ENCODE assay signal across 1 cellular context in genomic region chr3:186108941-186109865, GRCh38.
TF ChIP-seq lines count a peak whose summit lies in the region.

TSS of gene ETV5 (minus strand) at chr3:186109089. CDS start at chr3:186105868, 3,221 bp downstream.

TF ChIP-seq in GM12878, 131 proteins besides CTCF, POLR2A, EP300 and RAD21 (continued from another document and continues in another):
- TF ChIP-seq FOS (IDR thresholded peaks at IDR 0.05; ENCODE audit: borderline replicate concordance, extremely low read depth, insufficient read length) (peak; percentile 80), ZZZ3 (IDR thresholded peaks at IDR 0.05; ENCODE audit: control insufficient read depth, insufficient read length, low read depth) (no peak), MYB (IDR thresholded peaks at IDR 0.05; ENCODE audit: borderline replicate concordance, low read depth, low read length) (no peak), NBN (IDR thresholded peaks at IDR 0.05) (0 out of 2 replicates have a peak, but pooled peaks have one; percentile 28), HDAC6 (IDR thresholded peaks at IDR 0.05; ENCODE audit: unreplicated experiment) (no peak), JUND (IDR thresholded peaks at IDR 0.05; ENCODE audit: low read depth, low read length) (no peak), MTA3 (IDR thresholded peaks at IDR 0.05; ENCODE audit: borderline replicate concordance, low read length) (no peak), E2F8 (IDR thresholded peaks at IDR 0.05; ENCODE audit: low read depth, partially characterized antibody) (no peak), SMAD5 (IDR thresholded peaks at IDR 0.05; ENCODE audit: low read depth) (peak; percentile 20; the same call in 1 of the 2 replicates), SKIL (IDR thresholded peaks at IDR 0.05; ENCODE audit: low read depth, poor library complexity, severe bottlenecking) (no peak), ATF7 (IDR thresholded peaks at IDR 0.05; ENCODE audit: low read depth) (no peak), POLR2AphosphoS2 (IDR thresholded peaks at IDR 0.05; ENCODE audit: low read depth, low read length) (no peak), SREBF1 (IDR thresholded peaks at IDR 0.05; ENCODE audit: low read length) (no peak), RUNX3 (IDR thresholded peaks at IDR 0.05; ENCODE audit: low read length) (peak; percentile 52; the same call in 1 of the 2 replicates), ZNF384 (IDR thresholded peaks at IDR 0.05; ENCODE audit: borderline replicate concordance, low read depth, low read length) (peak; percentile 55; the same call in 1 of the 2 replicates), GATAD2B (conservative IDR thresholded peaks at IDR 0.05; ENCODE audit: low read depth) (no peak), PAX8 (IDR thresholded peaks at IDR 0.05) (no peak), KDM1A (IDR thresholded peaks at IDR 0.05; ENCODE audit: borderline replicate concordance) (no peak), ZBTB33 (IDR thresholded peaks at IDR 0.05) (no peak), ZNF24 (IDR thresholded peaks at IDR 0.05) (no peak), TCF7 (IDR thresholded peaks at IDR 0.05; ENCODE audit: borderline replicate concordance) (no peak), IKZF1 (conservative IDR thresholded peaks at IDR 0.05) (peak; percentile 45; the same call in 1 of the 2 replicates), NKRF (conservative IDR thresholded peaks at IDR 0.05) (no peak; the same call in 1 of the 2 replicates), SUZ12 (IDR thresholded peaks at IDR 0.05; ENCODE audit: unreplicated experiment) (no peak), CREM (IDR thresholded peaks at IDR 0.05; ENCODE audit: low read depth) (no peak), NFIC (IDR thresholded peaks at IDR 0.05; ENCODE audit: low read depth, low read length) (0 out of 2 replicates have a peak, but pooled peaks have one; percentile 40), MYC (IDR thresholded peaks at IDR 0.05; ENCODE audit: insufficient read depth, insufficient read length, insufficient replicate concordance, low read length, severe bottlenecking) (no peak), BMI1 (IDR thresholded peaks at IDR 0.05; ENCODE audit: borderline replicate concordance) (no peak), DPF2 (IDR thresholded peaks at IDR 0.05) (peak; percentile 98), SUPT20H (IDR thresholded peaks at IDR 0.05; ENCODE audit: borderline replicate concordance, control insufficient read depth, low read depth, low read length) (no peak)
- TF ChIP-seq, protein P1, sequence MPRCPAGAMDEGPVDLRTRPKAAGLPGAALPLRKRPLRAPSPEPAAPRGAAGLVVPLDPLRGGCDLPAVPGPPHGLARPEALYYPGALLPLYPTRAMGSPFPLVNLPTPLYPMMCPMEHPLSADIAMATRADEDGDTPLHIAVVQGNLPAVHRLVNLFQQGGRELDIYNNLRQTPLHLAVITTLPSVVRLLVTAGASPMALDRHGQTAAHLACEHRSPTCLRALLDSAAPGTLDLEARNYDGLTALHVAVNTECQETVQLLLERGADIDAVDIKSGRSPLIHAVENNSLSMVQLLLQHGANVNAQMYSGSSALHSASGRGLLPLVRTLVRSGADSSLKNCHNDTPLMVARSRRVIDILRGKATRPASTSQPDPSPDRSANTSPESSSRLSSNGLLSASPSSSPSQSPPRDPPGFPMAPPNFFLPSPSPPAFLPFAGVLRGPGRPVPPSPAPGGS (IDR thresholded peaks at IDR 0.05; ENCODE audit: borderline replicate concordance, insufficient read depth, low read depth, low read length, poor library complexity, severe bottlenecking), result no peak
- TF ChIP-seq, protein P2, sequence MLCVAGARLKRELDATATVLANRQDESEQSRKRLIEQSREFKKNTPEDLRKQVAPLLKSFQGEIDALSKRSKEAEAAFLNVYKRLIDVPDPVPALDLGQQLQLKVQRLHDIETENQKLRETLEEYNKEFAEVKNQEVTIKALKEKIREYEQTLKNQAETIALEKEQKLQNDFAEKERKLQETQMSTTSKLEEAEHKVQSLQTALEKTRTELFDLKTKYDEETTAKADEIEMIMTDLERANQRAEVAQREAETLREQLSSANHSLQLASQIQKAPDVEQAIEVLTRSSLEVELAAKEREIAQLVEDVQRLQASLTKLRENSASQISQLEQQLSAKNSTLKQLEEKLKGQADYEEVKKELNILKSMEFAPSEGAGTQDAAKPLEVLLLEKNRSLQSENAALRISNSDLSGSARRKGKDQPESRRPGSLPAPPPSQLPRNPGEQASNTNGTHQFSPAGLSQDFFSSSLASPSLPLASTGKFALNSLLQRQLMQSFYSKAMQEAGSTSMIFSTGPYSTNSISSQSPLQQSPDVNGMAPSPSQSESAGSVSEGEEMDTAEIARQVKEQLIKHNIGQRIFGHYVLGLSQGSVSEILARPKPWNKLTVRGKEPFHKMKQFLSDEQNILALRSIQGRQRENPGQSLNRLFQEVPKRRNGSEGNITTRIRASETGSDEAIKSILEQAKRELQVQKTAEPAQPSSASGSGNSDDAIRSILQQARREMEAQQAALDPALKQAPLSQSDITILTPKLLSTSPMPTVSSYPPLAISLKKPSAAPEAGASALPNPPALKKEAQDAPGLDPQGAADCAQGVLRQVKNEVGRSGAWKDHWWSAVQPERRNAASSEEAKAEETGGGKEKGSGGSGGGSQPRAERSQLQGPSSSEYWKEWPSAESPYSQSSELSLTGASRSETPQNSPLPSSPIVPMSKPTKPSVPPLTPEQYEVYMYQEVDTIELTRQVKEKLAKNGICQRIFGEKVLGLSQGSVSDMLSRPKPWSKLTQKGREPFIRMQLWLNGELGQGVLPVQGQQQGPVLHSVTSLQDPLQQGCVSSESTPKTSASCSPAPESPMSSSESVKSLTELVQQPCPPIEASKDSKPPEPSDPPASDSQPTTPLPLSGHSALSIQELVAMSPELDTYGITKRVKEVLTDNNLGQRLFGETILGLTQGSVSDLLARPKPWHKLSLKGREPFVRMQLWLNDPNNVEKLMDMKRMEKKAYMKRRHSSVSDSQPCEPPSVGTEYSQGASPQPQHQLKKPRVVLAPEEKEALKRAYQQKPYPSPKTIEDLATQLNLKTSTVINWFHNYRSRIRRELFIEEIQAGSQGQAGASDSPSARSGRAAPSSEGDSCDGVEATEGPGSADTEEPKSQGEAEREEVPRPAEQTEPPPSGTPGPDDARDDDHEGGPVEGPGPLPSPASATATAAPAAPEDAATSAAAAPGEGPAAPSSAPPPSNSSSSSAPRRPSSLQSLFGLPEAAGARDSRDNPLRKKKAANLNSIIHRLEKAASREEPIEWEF (IDR thresholded peaks at IDR 0.05; ENCODE audit: insufficient replicate concordance, low read depth, low read length), result no peak
- TF ChIP-seq, protein P3, sequence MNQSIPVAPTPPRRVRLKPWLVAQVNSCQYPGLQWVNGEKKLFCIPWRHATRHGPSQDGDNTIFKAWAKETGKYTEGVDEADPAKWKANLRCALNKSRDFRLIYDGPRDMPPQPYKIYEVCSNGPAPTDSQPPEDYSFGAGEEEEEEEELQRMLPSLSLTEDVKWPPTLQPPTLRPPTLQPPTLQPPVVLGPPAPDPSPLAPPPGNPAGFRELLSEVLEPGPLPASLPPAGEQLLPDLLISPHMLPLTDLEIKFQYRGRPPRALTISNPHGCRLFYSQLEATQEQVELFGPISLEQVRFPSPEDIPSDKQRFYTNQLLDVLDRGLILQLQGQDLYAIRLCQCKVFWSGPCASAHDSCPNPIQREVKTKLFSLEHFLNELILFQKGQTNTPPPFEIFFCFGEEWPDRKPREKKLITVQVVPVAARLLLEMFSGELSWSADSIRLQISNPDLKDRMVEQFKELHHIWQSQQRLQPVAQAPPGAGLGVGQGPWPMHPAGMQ (IDR thresholded peaks at IDR 0.05; ENCODE audit: borderline replicate concordance), result no peak
- TF ChIP-seq, protein P4, sequence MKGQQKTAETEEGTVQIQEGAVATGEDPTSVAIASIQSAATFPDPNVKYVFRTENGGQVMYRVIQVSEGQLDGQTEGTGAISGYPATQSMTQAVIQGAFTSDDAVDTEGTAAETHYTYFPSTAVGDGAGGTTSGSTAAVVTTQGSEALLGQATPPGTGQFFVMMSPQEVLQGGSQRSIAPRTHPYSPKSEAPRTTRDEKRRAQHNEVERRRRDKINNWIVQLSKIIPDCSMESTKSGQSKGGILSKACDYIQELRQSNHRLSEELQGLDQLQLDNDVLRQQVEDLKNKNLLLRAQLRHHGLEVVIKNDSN (IDR thresholded peaks at IDR 0.05; ENCODE audit: borderline replicate concordance, extremely low read length, insufficient read depth, low read depth, low read length), result no peak
- TF ChIP-seq, protein P5, sequence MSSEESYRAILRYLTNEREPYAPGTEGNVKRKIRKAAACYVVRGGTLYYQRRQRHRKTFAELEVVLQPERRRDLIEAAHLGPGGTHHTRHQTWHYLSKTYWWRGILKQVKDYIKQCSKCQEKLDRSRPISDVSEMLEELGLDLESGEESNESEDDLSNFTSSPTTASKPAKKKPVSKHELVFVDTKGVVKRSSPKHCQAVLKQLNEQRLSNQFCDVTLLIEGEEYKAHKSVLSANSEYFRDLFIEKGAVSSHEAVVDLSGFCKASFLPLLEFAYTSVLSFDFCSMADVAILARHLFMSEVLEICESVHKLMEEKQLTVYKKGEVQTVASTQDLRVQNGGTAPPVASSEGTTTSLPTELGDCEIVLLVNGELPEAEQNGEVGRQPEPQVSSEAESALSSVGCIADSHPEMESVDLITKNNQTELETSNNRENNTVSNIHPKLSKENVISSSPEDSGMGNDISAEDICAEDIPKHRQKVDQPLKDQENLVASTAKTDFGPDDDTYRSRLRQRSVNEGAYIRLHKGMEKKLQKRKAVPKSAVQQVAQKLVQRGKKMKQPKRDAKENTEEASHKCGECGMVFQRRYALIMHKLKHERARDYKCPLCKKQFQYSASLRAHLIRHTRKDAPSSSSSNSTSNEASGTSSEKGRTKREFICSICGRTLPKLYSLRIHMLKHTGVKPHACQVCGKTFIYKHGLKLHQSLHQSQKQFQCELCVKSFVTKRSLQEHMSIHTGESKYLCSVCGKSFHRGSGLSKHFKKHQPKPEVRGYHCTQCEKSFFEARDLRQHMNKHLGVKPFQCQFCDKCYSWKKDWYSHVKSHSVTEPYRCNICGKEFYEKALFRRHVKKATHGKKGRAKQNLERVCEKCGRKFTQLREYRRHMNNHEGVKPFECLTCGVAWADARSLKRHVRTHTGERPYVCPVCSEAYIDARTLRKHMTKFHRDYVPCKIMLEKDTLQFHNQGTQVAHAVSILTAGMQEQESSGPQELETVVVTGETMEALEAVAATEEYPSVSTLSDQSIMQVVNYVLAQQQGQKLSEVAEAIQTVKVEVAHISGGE (CRISPR knock-in tag; IDR thresholded peaks at IDR 0.05), result no peak
